31 cellular contexts compared by ENCODE assay signal in the genomic region with DNA sequence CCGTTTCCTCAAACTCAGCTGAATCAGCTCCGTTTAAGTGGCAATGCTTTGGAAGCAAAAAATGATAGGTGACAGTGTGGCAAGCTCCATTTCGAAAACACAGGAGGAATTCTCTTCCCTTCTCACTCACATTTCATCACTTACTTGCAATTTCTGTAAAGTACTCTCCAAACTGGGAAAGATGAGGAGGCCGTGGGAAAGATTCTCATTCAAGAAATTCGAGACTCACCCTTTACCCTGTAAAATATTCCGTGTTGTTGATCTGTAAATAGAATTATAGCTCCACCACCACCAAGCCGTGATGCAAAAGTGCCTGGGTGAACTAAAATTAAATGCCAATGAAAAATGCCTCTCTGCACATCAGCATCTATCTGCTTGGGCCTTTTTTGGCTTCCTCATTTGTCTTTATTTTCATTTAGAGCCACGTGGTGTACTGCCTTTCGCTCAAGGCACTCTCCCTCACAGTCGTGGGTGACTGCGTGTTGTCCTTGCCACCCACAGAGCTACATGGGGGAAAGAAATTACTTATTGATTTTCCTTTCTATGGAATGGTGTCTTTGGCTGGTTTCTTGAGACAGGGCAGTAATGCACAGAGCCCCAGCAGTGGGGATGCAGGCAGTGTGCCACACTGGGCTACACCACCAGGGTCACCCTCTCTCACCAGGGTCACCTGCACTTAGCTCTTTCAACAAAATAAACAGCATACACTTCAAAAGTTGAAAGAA.
"Had no signal": no experiment of that assay in that cellular context is flagged by ENCODE, and none has a peak within 500 bp of the region (broad histone marks: within the 10 kb centered on the region; RNA-seq: fewer than 3 reads in every experiment).

No MANE protein-coding gene starts in this region.

- H3K27me3 Mint-ChIP-seq: activated CD4-positive, alpha-beta memory T cell treated with anti-CD3 and anti-CD28 coated beads, Interleukin-2, amount 10 ng/mL, durations not matched to agents 7 days and 5 days; activated CD4-positive, alpha-beta T cell treated with anti-CD3 and anti-CD28 coated beads, Interleukin-2, amount 10 ng/mL, durations not matched to agents 7 days and 5 days; activated naive CD4-positive, alpha-beta T cell treated with anti-CD3 and anti-CD28 coated beads, Interleukin-2, amount 10 ng/mL, durations not matched to agents 7 days and 5 days; activated naive CD8-positive, alpha-beta T cell treated with anti-CD3 and anti-CD28 coated beads, Interleukin-2, amount 10 ng/mL, durations not matched to agents 7 days and 5 days; activated T-cell treated with anti-CD3 and anti-CD28 coated beads, Interleukin-2, amount 50 U/mL, for 24 hours; central memory CD8-positive, alpha-beta T cell; naive thymus-derived CD8-positive, alpha-beta T cell; progenitor cell of endocrine pancreas; stimulated activated naive B cell treated with anti-CD40 and anti-IgM and Interleukin-4, amounts not matched to agents 10 μg/mL and 1 μg/mL and 100 μg/mL, for 72 hours had no signal

- H3K27ac ChIP-seq: ascending aorta, coronary artery, right lobe of liver, stomach, thyroid gland, upper lobe of right lung, WERI-Rb-1 had no signal

- DNase-seq: activated CD4-positive, alpha-beta memory T cell treated with anti-CD3 and anti-CD28 coated beads, Interleukin-2, amount 10 ng/mL, durations not matched to agents 7 days and 5 days; activated CD4-positive, alpha-beta T cell treated with anti-CD3 and anti-CD28 coated beads, Interleukin-2, amount 10 ng/mL, durations not matched to agents 7 days and 5 days; activated CD8-positive, alpha-beta memory T cell treated with anti-CD3 and anti-CD28 coated beads, Interleukin-2, amount 50 U/mL, for 48 hours; activated gamma-delta T cell; activated naive CD4-positive, alpha-beta T cell treated with anti-CD3 and anti-CD28 coated beads, Interleukin-2, amount 10 ng/mL, durations not matched to agents 7 days and 5 days; activated naive CD8-positive, alpha-beta T cell treated with anti-CD3 and anti-CD28 coated beads, Interleukin-2, amount 10 ng/mL, durations not matched to agents 7 days and 5 days; activated T-cell treated with anti-CD3 and anti-CD28 coated beads, Interleukin-2, amount 50 U/mL, for 24 hours; dorsolateral prefrontal cortex; effector memory CD4-positive, alpha-beta T cell; foreskin fibroblast; head of caudate nucleus; hippocampal formation; left colon; mammary epithelial cell; naive thymus-derived CD8-positive, alpha-beta T cell; right lobe of liver; stimulated activated CD4-positive, alpha-beta T cell treated with anti-CD3 and anti-CD28 coated beads, Interleukin-15, amount 100 ng/mL, for 24 hours; stimulated activated CD4-positive, alpha-beta T cell treated with anti-CD3 and anti-CD28 coated beads, Interleukin-2, amount 100 ng/mL, for 24 hours; stimulated activated naive B cell treated with anti-CD40 and anti-IgM and Interleukin-4, amounts not matched to agents 10 μg/mL and 1 μg/mL and 100 μg/mL, for 72 hours; stomach; T-helper 9 cell; thyroid gland; upper lobe of right lung; WERI-Rb-1 had no signal

- H3K4me3 Mint-ChIP-seq: activated CD4-positive, alpha-beta memory T cell treated with anti-CD3 and anti-CD28 coated beads, Interleukin-2, amount 10 ng/mL, durations not matched to agents 7 days and 5 days; activated CD4-positive, alpha-beta T cell treated with anti-CD3 and anti-CD28 coated beads, Interleukin-2, amount 10 ng/mL, durations not matched to agents 7 days and 5 days; activated naive CD4-positive, alpha-beta T cell treated with anti-CD3 and anti-CD28 coated beads, Interleukin-2, amount 10 ng/mL, durations not matched to agents 7 days and 5 days; activated naive CD8-positive, alpha-beta T cell treated with anti-CD3 and anti-CD28 coated beads, Interleukin-2, amount 10 ng/mL, durations not matched to agents 7 days and 5 days; activated T-cell treated with anti-CD3 and anti-CD28 coated beads, Interleukin-2, amount 50 U/mL, for 24 hours; central memory CD8-positive, alpha-beta T cell; mesothelial cell of epicardium; naive thymus-derived CD8-positive, alpha-beta T cell; stimulated activated naive B cell treated with anti-CD40 and anti-IgM and Interleukin-4, amounts not matched to agents 10 μg/mL and 1 μg/mL and 100 μg/mL, for 72 hours had no signal

- H3K27me3 ChIP-seq: ascending aorta, dorsolateral prefrontal cortex, right lobe of liver, stomach, thyroid gland, upper lobe of right lung had no signal

- H3K4me3 ChIP-seq: ascending aorta, coronary artery, dorsolateral prefrontal cortex, right lobe of liver, smooth muscle cell, stomach, thyroid gland, upper lobe of right lung had no signal

- H3K4me2 ChIP-seq: smooth muscle cell had no signal

- H3K4me1 Mint-ChIP-seq: activated CD4-positive, alpha-beta memory T cell treated with anti-CD3 and anti-CD28 coated beads, Interleukin-2, amount 10 ng/mL, durations not matched to agents 7 days and 5 days; activated CD4-positive, alpha-beta T cell treated with anti-CD3 and anti-CD28 coated beads, Interleukin-2, amount 10 ng/mL, durations not matched to agents 7 days and 5 days; activated naive CD4-positive, alpha-beta T cell treated with anti-CD3 and anti-CD28 coated beads, Interleukin-2, amount 10 ng/mL, durations not matched to agents 7 days and 5 days; activated naive CD8-positive, alpha-beta T cell treated with anti-CD3 and anti-CD28 coated beads, Interleukin-2, amount 10 ng/mL, durations not matched to agents 7 days and 5 days; central memory CD8-positive, alpha-beta T cell; naive thymus-derived CD8-positive, alpha-beta T cell; stimulated activated naive B cell treated with anti-CD40 and anti-IgM and Interleukin-4, amounts not matched to agents 10 μg/mL and 1 μg/mL and 100 μg/mL, for 72 hours had no signal

- ATAC-seq: activated CD4-positive, CD25-positive, alpha-beta regulatory T cell treated with anti-CD3 and anti-CD28 coated beads, Interleukin-2, amount 50 U/mL, for 24 hours; left colon; naive thymus-derived CD8-positive, alpha-beta T cell; right lobe of liver; stimulated activated naive B cell treated with anti-CD40 and anti-IgM and Interleukin-4, amounts not matched to agents 10 μg/mL and 1 μg/mL and 100 μg/mL, for 72 hours; upper lobe of right lung had no signal

- H3K36me3 Mint-ChIP-seq: activated naive CD4-positive, alpha-beta T cell treated with anti-CD3 and anti-CD28 coated beads, Interleukin-2, amount 10 ng/mL, durations not matched to agents 7 days and 5 days; activated naive CD8-positive, alpha-beta T cell treated with anti-CD3 and anti-CD28 coated beads, Interleukin-2, amount 10 ng/mL, durations not matched to agents 7 days and 5 days; mesothelial cell of epicardium had no signal

- H3K4me1 ChIP-seq: ascending aorta, right lobe of liver, stomach, thyroid gland, upper lobe of right lung had no signal

- H3K9me3 ChIP-seq: right lobe of liver, thyroid gland had no signal

- H3K27ac Mint-ChIP-seq: activated CD4-positive, alpha-beta memory T cell treated with anti-CD3 and anti-CD28 coated beads, Interleukin-2, amount 10 ng/mL, durations not matched to agents 7 days and 5 days; activated CD4-positive, alpha-beta T cell treated with anti-CD3 and anti-CD28 coated beads, Interleukin-2, amount 10 ng/mL, durations not matched to agents 7 days and 5 days; activated naive CD4-positive, alpha-beta T cell treated with anti-CD3 and anti-CD28 coated beads, Interleukin-2, amount 10 ng/mL, durations not matched to agents 7 days and 5 days; activated naive CD8-positive, alpha-beta T cell treated with anti-CD3 and anti-CD28 coated beads, Interleukin-2, amount 10 ng/mL, durations not matched to agents 7 days and 5 days; activated T-cell treated with anti-CD3 and anti-CD28 coated beads, Interleukin-2, amount 50 U/mL, for 24 hours; mesothelial cell of epicardium; naive thymus-derived CD8-positive, alpha-beta T cell; progenitor cell of endocrine pancreas; stimulated activated naive B cell treated with anti-CD40 and anti-IgM and Interleukin-4, amounts not matched to agents 10 μg/mL and 1 μg/mL and 100 μg/mL, for 72 hours had no signal

- H3K36me3 ChIP-seq: ascending aorta, right lobe of liver, stomach, thyroid gland, upper lobe of right lung, WERI-Rb-1 had no signal
